12 cellular contexts compared by ENCODE assay signal in genomic region chr2:60839126-60839813, GRCh38. TPM values are rescaled to one million over a fixed set of nuclear protein-coding genes. Genes with fewer than 3 reads are reported as not detected.
DNase-seq lines count a peak whose midpoint lies in the region; ATAC-seq and TF ChIP-seq lines count a peak whose summit lies in the region.
"Had no signal": no experiment of that assay in that cellular context is flagged by ENCODE, and none has a peak within 500 bp of the region (broad histone marks: within the 10 kb centered on the region; RNA-seq: fewer than 3 reads in every experiment).

No MANE protein-coding gene starts in this region.

- H3K9me3 Mint-ChIP-seq in stimulated activated memory B cell treated with anti-CD40 and anti-IgM and Interleukin-4, amounts not matched to agents 10 μg/mL and 1 μg/mL and 100 μg/mL, for 72 hours = peaks cover 4% of the 10 kb centered on the region
- H3K9me3 Mint-ChIP-seq: activated naive CD4-positive, alpha-beta T cell treated with anti-CD3 and anti-CD28 coated beads for 36 hours had no signal

- H3K27me3 ChIP-seq in BE2C = no peaks in the 10 kb centered on the region
- H3K27me3 ChIP-seq: ovary had no signal

- DNase-seq in SKM-1 (lab: John Stamatoyannopoulos, UW; ENCODE audit: unreplicated experiment) = no peak
- DNase-seq in OCI-M2 (lab: John Stamatoyannopoulos, UW; ENCODE audit: unreplicated experiment) = no peak
- no peak for DNase-seq in BE2C
- DNase-seq: activated naive CD4-positive, alpha-beta T cell treated with anti-CD3 and anti-CD28 coated beads for 36 hours; NCI-H524 treated with DMSO at 0.1 percent for 48 hours; ovary; WERI-Rb-1 had no signal

- H3K27ac Mint-ChIP-seq in stimulated activated memory B cell treated with anti-CD40 and anti-IgM and Interleukin-4, amounts not matched to agents 10 μg/mL and 1 μg/mL and 100 μg/mL, for 72 hours = peak overlapping the region; percentile 99
- H3K27ac Mint-ChIP-seq: activated naive CD4-positive, alpha-beta T cell treated with anti-CD3 and anti-CD28 coated beads for 36 hours had no signal

- TF ChIP-seq CTCF in BE2C (IDR thresholded peaks at IDR 0.05; ENCODE audit: low read depth, low read length) = no peak

- H3K4me3 ChIP-seq in BE2C (ENCODE audit: low read depth, low read length) = no peak overlapping the region
- H3K4me3 ChIP-seq: ovary had no signal

- no peaks in the 10 kb centered on the region for H3K4me1 ChIP-seq in BE2C

- ATAC-seq in GM19023 (IDR thresholded peaks at IDR 0.05; ENCODE audit: unreplicated experiment) = peak; percentile 63
- ATAC-seq in HG02571 (IDR thresholded peaks at IDR 0.05; ENCODE audit: unreplicated experiment) = peak; percentile 53
- ATAC-seq in HG03520 (IDR thresholded peaks at IDR 0.05; ENCODE audit: unreplicated experiment) = peak; percentile 47
- ATAC-seq in stimulated activated memory B cell treated with anti-CD40 and anti-IgM and Interleukin-4, amounts not matched to agents 10 μg/mL and 1 μg/mL and 100 μg/mL, for 72 hours = peak; percentile 79
- no peak for ATAC-seq in HG02840 (IDR thresholded peaks at IDR 0.05; ENCODE audit: low FRiP score, unreplicated experiment)

- H3K9me3 ChIP-seq in BE2C = no peaks in the 10 kb centered on the region
- H3K9me3 ChIP-seq: ovary had no signal

- H3K4me3 Mint-ChIP-seq in stimulated activated memory B cell treated with anti-CD40 and anti-IgM and Interleukin-4, amounts not matched to agents 10 μg/mL and 1 μg/mL and 100 μg/mL, for 72 hours = peak overlapping the region; percentile 29
- H3K4me3 Mint-ChIP-seq: activated naive CD4-positive, alpha-beta T cell treated with anti-CD3 and anti-CD28 coated beads for 36 hours had no signal

- H3K4me1 Mint-ChIP-seq in stimulated activated memory B cell treated with anti-CD40 and anti-IgM and Interleukin-4, amounts not matched to agents 10 μg/mL and 1 μg/mL and 100 μg/mL, for 72 hours = peaks cover 93% of the 10 kb centered on the region

- H3K36me3 Mint-ChIP-seq in stimulated activated memory B cell treated with anti-CD40 and anti-IgM and Interleukin-4, amounts not matched to agents 10 μg/mL and 1 μg/mL and 100 μg/mL, for 72 hours = peaks cover 19% of the 10 kb centered on the region

- H3K27me3 Mint-ChIP-seq in stimulated activated memory B cell treated with anti-CD40 and anti-IgM and Interleukin-4, amounts not matched to agents 10 μg/mL and 1 μg/mL and 100 μg/mL, for 72 hours = no peaks in the 10 kb centered on the region

- no peaks in the 10 kb centered on the region for H3K36me3 ChIP-seq in BE2C
- H3K36me3 ChIP-seq: ovary, WERI-Rb-1 had no signal

RNA-seq across cellular contexts. Expression of gene REL, which starts 42.1 kb away (rescaled TPM):
- polyA plus RNA-seq in BE2C (2012; ENCODE audit: insufficient read depth, insufficient read length, low read depth) = 1.1 TPM
